ENCODE assay signal across 13 cellular contexts in the genomic region with DNA sequence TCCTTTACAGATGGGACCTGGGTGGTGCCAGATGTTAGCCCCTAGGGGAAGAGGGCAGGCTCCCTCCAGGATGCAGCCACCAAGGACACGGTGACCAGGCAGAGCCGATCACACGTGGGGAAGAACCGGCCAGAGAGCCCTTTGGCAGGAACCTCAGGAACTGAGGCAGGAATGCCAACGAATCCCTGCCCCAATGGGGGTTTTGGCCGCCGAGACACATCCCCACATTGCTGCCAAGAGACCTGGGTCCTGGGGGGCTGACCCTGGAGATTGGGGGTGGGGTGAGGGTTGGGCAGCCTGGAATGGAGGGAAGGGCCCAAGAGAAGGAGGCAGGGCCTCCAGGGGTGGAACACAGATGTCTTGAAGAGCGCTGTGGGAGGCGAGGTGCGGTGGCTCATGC. TPM values are rescaled to one million over a fixed set of nuclear protein-coding genes. Genes with fewer than 3 reads are reported as not detected.
DNase-seq lines count a peak whose midpoint lies in the region; ATAC-seq and TF ChIP-seq lines count a peak whose summit lies in the region.
"Had no signal": no experiment of that assay in that cellular context is flagged by ENCODE, and none has a peak within 500 bp of the region (broad histone marks: within the 10 kb centered on the region; RNA-seq: fewer than 3 reads in every experiment).

No MANE protein-coding gene starts in this region.

- DNase-seq in activated T-cell treated with anti-CD3 and anti-CD28 coated beads, Interleukin-2, amount 50 U/mL, for 24 hours: peak; percentile 7
- DNase-seq in activated T-cell treated with anti-CD3 and anti-CD28 coated beads, Interleukin-2, amount 50 U/mL, for 48 hours: no peak
- DNase-seq in Peyer's patch (peak in 2 of 3 donors; percentile 23 to 26), left lobe of liver (ENCODE audit: low spot score) (peak; percentile 33), sigmoid colon (peak; percentile 11), NCI-H1105 treated with DMSO at 0.1 percent for 48 hours (lab: John Stamatoyannopoulos, UW) (no peak)
- no peak for DNase-seq in stimulated activated CD8-positive, alpha-beta memory T cell treated with anti-CD3 and anti-CD28 coated beads, Interleukin-4, amount 100 ng/mL, for 48 hours
- DNase-seq: ACHN; CD4-positive, CD25-positive, alpha-beta regulatory T cell; DMS53; GF-D8 had no signal

- H3K9me3 ChIP-seq in Peyer's patch (no peaks in the 10 kb centered on the region), sigmoid colon (no peaks in the 10 kb centered on the region)
- H3K9me3 ChIP-seq: BLaER1 treated with 17β-estradiol and CSF1 and Interleukin-3, amounts not matched to agents 10 nM and 100 nM had no signal

- H3K36me3 ChIP-seq in Peyer's patch (no peaks in the 10 kb centered on the region), sigmoid colon (no peaks in the 10 kb centered on the region)
- H3K36me3 ChIP-seq: BLaER1 treated with 17β-estradiol and CSF1 and Interleukin-3, amounts not matched to agents 10 nM and 100 nM had no signal

- no peak for TF ChIP-seq POLR2A in Peyer's patch (IDR thresholded peaks at IDR 0.05)
- TF ChIP-seq POLR2A in sigmoid colon (IDR thresholded peaks at IDR 0.05): no peak

- H3K4me3 ChIP-seq in Peyer's patch (no peak overlapping the region), sigmoid colon (no peak overlapping the region)
- H3K4me3 ChIP-seq: BLaER1 treated with 17β-estradiol and CSF1 and Interleukin-3, amounts not matched to agents 10 nM and 100 nM had no signal

- WGBS in sigmoid colon, 2 donors: 93 to 94% methylated on average over 10 of the region's 10 CpGs

- H3K4me1 Mint-ChIP-seq in activated T-cell treated with anti-CD3 and anti-CD28 coated beads, Interleukin-2, amount 50 U/mL, for 24 hours (ENCODE audit: low read depth): no peaks in the 10 kb centered on the region
- H3K4me1 Mint-ChIP-seq: CD4-positive, CD25-positive, alpha-beta regulatory T cell had no signal

- no peak overlapping the region for H3K27ac Mint-ChIP-seq in activated T-cell treated with anti-CD3 and anti-CD28 coated beads, Interleukin-2, amount 50 U/mL, for 24 hours
- H3K27ac Mint-ChIP-seq: CD4-positive, CD25-positive, alpha-beta regulatory T cell had no signal

- TF ChIP-seq CTCF in Peyer's patch (IDR thresholded peaks at IDR 0.05): no peak
- no peak for TF ChIP-seq CTCF in sigmoid colon (IDR thresholded peaks at IDR 0.05)

- ATAC-seq in left lobe of liver: no peak
- no peak for ATAC-seq in HG02571 (IDR thresholded peaks at IDR 0.05; ENCODE audit: unreplicated experiment)

- TF ChIP-seq EP300 in sigmoid colon (IDR thresholded peaks at IDR 0.05): no peak

- H3K4me1 ChIP-seq in Peyer's patch (no peaks in the 10 kb centered on the region), sigmoid colon (no peaks in the 10 kb centered on the region)
- H3K4me1 ChIP-seq: BLaER1 treated with 17β-estradiol and CSF1 and Interleukin-3, amounts not matched to agents 10 nM and 100 nM had no signal

- no peaks in the 10 kb centered on the region for H3K36me3 Mint-ChIP-seq in activated T-cell treated with anti-CD3 and anti-CD28 coated beads, Interleukin-2, amount 50 U/mL, for 24 hours (ENCODE audit: low read depth)
- H3K36me3 Mint-ChIP-seq: CD4-positive, CD25-positive, alpha-beta regulatory T cell had no signal

- H3K27me3 ChIP-seq in Peyer's patch (no peaks in the 10 kb centered on the region), sigmoid colon (no peaks in the 10 kb centered on the region)
- H3K27me3 ChIP-seq: BLaER1 treated with 17β-estradiol and CSF1 and Interleukin-3, amounts not matched to agents 10 nM and 100 nM had no signal

- intact Hi-C loops in sigmoid colon (cut with DNase I): no loop called here

- H3K4me3 Mint-ChIP-seq in activated T-cell treated with anti-CD3 and anti-CD28 coated beads, Interleukin-2, amount 50 U/mL, for 24 hours: no peak overlapping the region
- H3K4me3 Mint-ChIP-seq: CD4-positive, CD25-positive, alpha-beta regulatory T cell had no signal

- no peaks in the 10 kb centered on the region for H3K27me3 Mint-ChIP-seq in activated T-cell treated with anti-CD3 and anti-CD28 coated beads, Interleukin-2, amount 50 U/mL, for 24 hours

- no peaks in the 10 kb centered on the region for H3K9me3 Mint-ChIP-seq in activated T-cell treated with anti-CD3 and anti-CD28 coated beads, Interleukin-2, amount 50 U/mL, for 24 hours
- H3K9me3 Mint-ChIP-seq: CD4-positive, CD25-positive, alpha-beta regulatory T cell had no signal

- H3K27ac ChIP-seq in Peyer's patch (no peak overlapping the region), sigmoid colon (no peak overlapping the region)
- H3K27ac ChIP-seq: BLaER1 treated with 17β-estradiol and CSF1 and Interleukin-3, amounts not matched to agents 10 nM and 100 nM had no signal

RNA-seq across cellular contexts. Expression of a gene that starts 28.7 kb away (rescaled TPM):
- total RNA-seq in Peyer's patch (not detected), left lobe of liver (not detected), sigmoid colon (1 to 10 TPM in 1 of 4 donors, under 1 TPM in 1, not detected in 2; 0.66 to 1.8 TPM)
- under 1 TPM in 1 of 3 donors, not detected in 2; 0.04 TPM for polyA plus RNA-seq in sigmoid colon
- total RNA-seq: CD4-positive, CD25-positive, alpha-beta regulatory T cell had no signal

Comparison
In these comparisons a context has a peak if more than half of its experiments do, and no peak if none do; other contexts are left out.
1. DNase-seq: peak in activated T-cell treated with anti-CD3 and anti-CD28 coated beads, Interleukin-2, amount 50 U/mL, for 24 hours (single experiment), Peyer's patch (2 of 3), left lobe of liver (single experiment) and sigmoid colon (single experiment); none in activated T-cell treated with anti-CD3 and anti-CD28 coated beads, Interleukin-2, amount 50 U/mL, for 48 hours (0 of 2), stimulated activated CD8-positive, alpha-beta memory T cell treated with anti-CD3 and anti-CD28 coated beads, Interleukin-4, amount 100 ng/mL, for 48 hours (single experiment) and NCI-H1105 treated with DMSO at 0.1 percent for 48 hours (single experiment).